9 cellular contexts compared by ENCODE assay signal in genomic region chr5:130198927-130199326, GRCh38.
DNase-seq lines count a peak whose midpoint lies in the region; ATAC-seq and TF ChIP-seq lines count a peak whose summit lies in the region.
"Had no signal": no experiment of that assay in that cellular context is flagged by ENCODE, and none has a peak within 500 bp of the region (broad histone marks: within the 10 kb centered on the region; RNA-seq: fewer than 3 reads in every experiment).

No MANE protein-coding gene starts in this region.

- TF ChIP-seq POLR2A in sigmoid colon (IDR thresholded peaks at IDR 0.05): no peak

- no peaks in the 10 kb centered on the region for H3K4me1 ChIP-seq in MM.1S (ENCODE audit: low read length)
- H3K4me1 ChIP-seq in sigmoid colon: no peaks in the 10 kb centered on the region

- H3K9ac ChIP-seq in MM.1S (ENCODE audit: low read length): no peak overlapping the region

- H3K4me3 ChIP-seq in MM.1S (ENCODE audit: low read length): no peak overlapping the region
- H3K4me3 ChIP-seq in fibroblast of mammary gland (ENCODE audit: control insufficient read depth, low read depth, low read length): no peak overlapping the region
- H3K4me3 ChIP-seq in sigmoid colon: no peak overlapping the region

- H3K27ac ChIP-seq in C4-2B: no peak overlapping the region
- H3K27ac ChIP-seq in MM.1S (ENCODE audit: low read length): no peak overlapping the region
- no peak overlapping the region for H3K27ac ChIP-seq in sigmoid colon

- TF ChIP-seq EP300 in sigmoid colon (IDR thresholded peaks at IDR 0.05): no peak

- no peaks in the 10 kb centered on the region for H3K9me3 ChIP-seq in MM.1S (replicated peaks; ENCODE audit: insufficient read depth, low read length)
- no peaks in the 10 kb centered on the region for H3K9me3 ChIP-seq in sigmoid colon

- H3K9me2 ChIP-seq in MM.1S (replicated peaks; ENCODE audit: insufficient read depth, low read length): no peaks in the 10 kb centered on the region

- no peak overlapping the region for H2AFZ ChIP-seq in MM.1S (ENCODE audit: low read length)

- no peaks in the 10 kb centered on the region for H3K36me3 ChIP-seq in MM.1S (replicated peaks; ENCODE audit: insufficient read depth, low read length)
- H3K36me3 ChIP-seq in sigmoid colon: no peaks in the 10 kb centered on the region

- ATAC-seq in GM19351 (IDR thresholded peaks at IDR 0.05; ENCODE audit: unreplicated experiment): peak; percentile 77

- H4K20me1 ChIP-seq in MM.1S (ENCODE audit: insufficient read depth, low read length): no peaks in the 10 kb centered on the region

- TF ChIP-seq CTCF in C4-2B (conservative IDR thresholded peaks at IDR 0.05) (peak; percentile 46), MM.1S (IDR thresholded peaks at IDR 0.05; ENCODE audit: low read length) (peak; percentile 43), fibroblast of mammary gland (conservative IDR thresholded peaks at IDR 0.05; ENCODE audit: control insufficient read depth, insufficient read depth, low read depth, low read length) (peak; percentile 18), sigmoid colon (IDR thresholded peaks at IDR 0.05) (no peak)

- intact Hi-C loops in posterior vena cava (cut with DNase I): no loop called here
- intact Hi-C loops in sigmoid colon (cut with DNase I): no loop called here

- H3K4me2 ChIP-seq in MM.1S (ENCODE audit: low read depth, low read length): no peak overlapping the region

- H3K27me3 ChIP-seq in MM.1S (replicated peaks; ENCODE audit: insufficient read depth, low read length) (no peaks in the 10 kb centered on the region), sigmoid colon (no peaks in the 10 kb centered on the region)

- H3F3A ChIP-seq in MM.1S (ENCODE audit: insufficient read depth, low read length): no peaks in the 10 kb centered on the region

- H3K79me2 ChIP-seq in MM.1S (ENCODE audit: low read length): no peaks in the 10 kb centered on the region

- WGBS in sigmoid colon, 2 donors: 66 to 80% methylated on average over 3 of the region's 3 CpGs

- DNase-seq in MM.1S (peak; percentile 40), fibroblast of mammary gland (ENCODE audit: low read depth) (peak; percentile 34), SKM-1 (lab: John Stamatoyannopoulos, UW; ENCODE audit: unreplicated experiment) (no peak), posterior vena cava (ENCODE audit: low spot score) (no peak), sigmoid colon (no peak)
- DNase-seq in stimulated activated CD4-positive, alpha-beta T cell treated with anti-CD3 and anti-CD28 coated beads, Interleukin-4, amount 100 ng/mL, for 4 hours: no peak
- DNase-seq: NCI-H226 had no signal

Comparison
In these comparisons a context has a peak if more than half of its experiments do, and no peak if none do; other contexts are left out.
1. CTCF ChIP-seq: peak in C4-2B (single experiment), MM.1S (single experiment) and fibroblast of mammary gland (single experiment); none in sigmoid colon (0 of 4).
2. DNase-seq: peak in MM.1S (single experiment) and fibroblast of mammary gland (single experiment); none in SKM-1 (single experiment), posterior vena cava (single experiment), sigmoid colon (single experiment) and stimulated activated CD4-positive, alpha-beta T cell treated with anti-CD3 and anti-CD28 coated beads, Interleukin-4, amount 100 ng/mL, for 4 hours (0 of 2).